In the genomic region with DNA sequence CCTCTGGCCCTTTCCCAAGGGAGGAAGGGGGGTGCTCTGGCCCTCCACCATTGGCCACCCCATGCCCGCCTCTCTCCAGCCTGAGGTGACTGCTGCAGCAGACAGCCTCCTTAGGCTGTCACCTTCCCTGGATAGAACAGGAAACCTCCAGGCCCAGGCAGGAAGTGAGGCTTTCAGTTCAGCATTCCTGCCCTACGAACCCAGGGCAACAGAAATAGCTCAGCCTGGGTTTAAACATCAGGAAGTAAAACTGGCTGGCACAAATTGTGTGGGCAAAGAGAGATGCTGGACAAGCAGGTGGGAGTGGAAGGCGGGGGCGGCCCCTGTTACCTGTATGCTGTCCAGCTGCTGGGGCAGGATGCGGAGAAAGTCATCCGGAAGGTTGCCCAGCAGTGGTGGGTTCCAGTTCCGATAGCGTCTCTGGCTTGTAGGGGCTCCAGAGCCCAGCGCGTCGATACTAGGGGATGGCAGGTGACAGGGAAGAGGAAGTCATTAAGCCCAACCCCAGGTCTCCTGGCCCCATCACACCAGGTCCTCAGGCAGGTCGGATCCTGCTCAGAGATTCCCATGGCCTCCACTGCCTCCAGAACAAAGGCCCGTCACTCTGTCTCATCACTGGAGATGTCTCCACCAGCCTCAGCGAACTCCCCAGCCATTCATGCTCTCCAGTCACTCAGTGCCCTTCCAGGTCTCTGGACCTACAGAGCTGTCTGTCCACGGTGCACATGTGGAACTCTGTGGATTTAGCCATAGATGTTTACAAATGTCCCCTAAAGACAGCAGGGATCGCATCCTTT, we compare ENCODE assay signal across 1 cellular context.
TF ChIP-seq lines count a peak whose summit lies in the region.

No MANE protein-coding gene starts in this region.

TF ChIP-seq in HepG2, 621 proteins besides CTCF, POLR2A, EP300 and RAD21 (continued from another document):
- TF ChIP-seq, protein P1, sequence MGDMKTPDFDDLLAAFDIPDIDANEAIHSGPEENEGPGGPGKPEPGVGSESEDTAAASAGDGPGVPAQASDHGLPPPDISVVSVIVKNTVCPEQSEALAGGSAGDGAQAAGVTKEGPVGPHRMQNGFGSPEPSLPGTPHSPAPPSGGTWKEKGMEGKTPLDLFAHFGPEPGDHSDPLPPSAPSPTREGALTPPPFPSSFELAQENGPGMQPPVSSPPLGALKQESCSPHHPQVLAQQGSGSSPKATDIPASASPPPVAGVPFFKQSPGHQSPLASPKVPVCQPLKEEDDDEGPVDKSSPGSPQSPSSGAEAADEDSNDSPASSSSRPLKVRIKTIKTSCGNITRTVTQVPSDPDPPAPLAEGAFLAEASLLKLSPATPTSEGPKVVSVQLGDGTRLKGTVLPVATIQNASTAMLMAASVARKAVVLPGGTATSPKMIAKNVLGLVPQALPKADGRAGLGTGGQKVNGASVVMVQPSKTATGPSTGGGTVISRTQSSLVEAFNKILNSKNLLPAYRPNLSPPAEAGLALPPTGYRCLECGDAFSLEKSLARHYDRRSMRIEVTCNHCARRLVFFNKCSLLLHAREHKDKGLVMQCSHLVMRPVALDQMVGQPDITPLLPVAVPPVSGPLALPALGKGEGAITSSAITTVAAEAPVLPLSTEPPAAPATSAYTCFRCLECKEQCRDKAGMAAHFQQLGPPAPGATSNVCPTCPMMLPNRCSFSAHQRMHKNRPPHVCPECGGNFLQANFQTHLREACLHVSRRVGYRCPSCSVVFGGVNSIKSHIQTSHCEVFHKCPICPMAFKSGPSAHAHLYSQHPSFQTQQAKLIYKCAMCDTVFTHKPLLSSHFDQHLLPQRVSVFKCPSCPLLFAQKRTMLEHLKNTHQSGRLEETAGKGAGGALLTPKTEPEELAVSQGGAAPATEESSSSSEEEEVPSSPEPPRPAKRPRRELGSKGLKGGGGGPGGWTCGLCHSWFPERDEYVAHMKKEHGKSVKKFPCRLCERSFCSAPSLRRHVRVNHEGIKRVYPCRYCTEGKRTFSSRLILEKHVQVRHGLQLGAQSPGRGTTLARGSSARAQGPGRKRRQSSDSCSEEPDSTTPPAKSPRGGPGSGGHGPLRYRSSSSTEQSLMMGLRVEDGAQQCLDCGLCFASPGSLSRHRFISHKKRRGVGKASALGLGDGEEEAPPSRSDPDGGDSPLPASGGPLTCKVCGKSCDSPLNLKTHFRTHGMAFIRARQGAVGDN (CRISPR knock-in tag; IDR thresholded peaks at IDR 0.05) = peak; percentile 51
- TF ChIP-seq PHF5A (CRISPR knock-in tag; IDR thresholded peaks at IDR 0.05; ENCODE audit: low read depth, unreplicated experiment) (no peak), ZNF703 (CRISPR knock-in tag; IDR thresholded peaks at IDR 0.05; ENCODE audit: borderline replicate concordance) (no peak), TOE1 (CRISPR knock-in tag; IDR thresholded peaks at IDR 0.05) (no peak), GABPA (IDR thresholded peaks at IDR 0.05; ENCODE audit: low read depth, low read length) (no peak), GABPA (CRISPR knock-in tag; IDR thresholded peaks at IDR 0.05; ENCODE audit: low read depth) (peak; percentile 56), SP1 (IDR thresholded peaks at IDR 0.05) (no peak), SP1 (CRISPR knock-in tag; IDR thresholded peaks at IDR 0.05) (0 out of 2 replicates have a peak, but pooled peaks have one; percentile 11), TEAD3 (CRISPR knock-in tag; optimal IDR thresholded peaks at IDR 0.05; ENCODE audit: borderline replicate concordance) (peak; percentile 27), AHR (CRISPR knock-in tag; IDR thresholded peaks at IDR 0.05) (0 out of 2 replicates have a peak, but pooled peaks have one; percentile 18), JUNB (CRISPR knock-in tag; IDR thresholded peaks at IDR 0.05; ENCODE audit: borderline replicate concordance) (no peak), ZSCAN12 (CRISPR knock-in tag; IDR thresholded peaks at IDR 0.05) (no peak), ETV5 (CRISPR knock-in tag; IDR thresholded peaks at IDR 0.05; ENCODE audit: borderline replicate concordance) (0 out of 2 replicates have a peak, but pooled peaks have one; percentile 28)
- TF ChIP-seq, protein P2, sequence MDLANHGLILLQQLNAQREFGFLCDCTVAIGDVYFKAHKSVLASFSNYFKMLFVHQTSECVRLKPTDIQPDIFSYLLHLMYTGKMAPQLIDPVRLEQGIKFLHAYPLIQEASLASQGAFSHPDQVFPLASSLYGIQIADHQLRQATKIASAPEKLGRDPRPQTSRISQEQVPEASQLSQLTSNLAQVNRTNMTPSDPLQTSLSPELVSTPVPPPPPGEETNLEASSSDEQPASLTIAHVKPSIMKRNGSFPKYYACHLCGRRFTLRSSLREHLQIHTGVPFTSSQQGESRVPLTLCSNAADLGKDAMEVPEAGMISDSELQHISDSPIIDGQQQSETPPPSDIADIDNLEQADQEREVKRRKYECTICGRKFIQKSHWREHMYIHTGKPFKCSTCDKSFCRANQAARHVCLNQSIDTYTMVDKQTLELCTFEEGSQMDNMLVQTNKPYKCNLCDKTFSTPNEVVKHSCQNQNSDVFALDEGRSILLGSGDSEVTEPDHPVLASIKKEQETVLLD (CRISPR knock-in tag; IDR thresholded peaks at IDR 0.05; ENCODE audit: low read depth) = 0 out of 2 replicates have a peak, but pooled peaks have one; percentile 28
- TF ChIP-seq, protein P3, sequence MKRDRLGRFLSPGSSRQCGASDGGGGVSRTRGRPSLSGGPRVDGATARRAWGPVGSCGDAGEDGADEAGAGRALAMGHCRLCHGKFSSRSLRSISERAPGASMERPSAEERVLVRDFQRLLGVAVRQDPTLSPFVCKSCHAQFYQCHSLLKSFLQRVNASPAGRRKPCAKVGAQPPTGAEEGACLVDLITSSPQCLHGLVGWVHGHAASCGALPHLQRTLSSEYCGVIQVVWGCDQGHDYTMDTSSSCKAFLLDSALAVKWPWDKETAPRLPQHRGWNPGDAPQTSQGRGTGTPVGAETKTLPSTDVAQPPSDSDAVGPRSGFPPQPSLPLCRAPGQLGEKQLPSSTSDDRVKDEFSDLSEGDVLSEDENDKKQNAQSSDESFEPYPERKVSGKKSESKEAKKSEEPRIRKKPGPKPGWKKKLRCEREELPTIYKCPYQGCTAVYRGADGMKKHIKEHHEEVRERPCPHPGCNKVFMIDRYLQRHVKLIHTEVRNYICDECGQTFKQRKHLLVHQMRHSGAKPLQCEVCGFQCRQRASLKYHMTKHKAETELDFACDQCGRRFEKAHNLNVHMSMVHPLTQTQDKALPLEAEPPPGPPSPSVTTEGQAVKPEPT (CRISPR knock-in tag; IDR thresholded peaks at IDR 0.05; ENCODE audit: low read depth) = no peak
- TF ChIP-seq, protein P4, sequence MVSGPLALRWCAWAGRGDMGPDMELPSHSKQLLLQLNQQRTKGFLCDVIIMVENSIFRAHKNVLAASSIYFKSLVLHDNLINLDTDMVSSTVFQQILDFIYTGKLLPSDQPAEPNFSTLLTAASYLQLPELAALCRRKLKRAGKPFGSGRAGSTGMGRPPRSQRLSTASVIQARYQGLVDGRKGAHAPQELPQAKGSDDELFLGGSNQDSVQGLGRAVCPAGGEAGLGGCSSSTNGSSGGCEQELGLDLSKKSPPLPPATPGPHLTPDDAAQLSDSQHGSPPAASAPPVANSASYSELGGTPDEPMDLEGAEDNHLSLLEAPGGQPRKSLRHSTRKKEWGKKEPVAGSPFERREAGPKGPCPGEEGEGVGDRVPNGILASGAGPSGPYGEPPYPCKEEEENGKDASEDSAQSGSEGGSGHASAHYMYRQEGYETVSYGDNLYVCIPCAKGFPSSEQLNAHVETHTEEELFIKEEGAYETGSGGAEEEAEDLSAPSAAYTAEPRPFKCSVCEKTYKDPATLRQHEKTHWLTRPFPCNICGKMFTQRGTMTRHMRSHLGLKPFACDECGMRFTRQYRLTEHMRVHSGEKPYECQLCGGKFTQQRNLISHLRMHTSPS (CRISPR knock-in tag; IDR thresholded peaks at IDR 0.05; ENCODE audit: low read depth) = peak; percentile 37; the same call in 1 of the 2 replicates
